ENCODE assay signal across 22 cellular contexts in genomic region chr16:56198755-56199114, GRCh38. TPM values are rescaled to one million over a fixed set of nuclear protein-coding genes. Genes with fewer than 3 reads are reported as not detected.
DNase-seq lines count a peak whose midpoint lies in the region; ATAC-seq lines count a peak whose summit lies in the region.
"Had no signal": no experiment of that assay in that cellular context is flagged by ENCODE, and none has a peak within 500 bp of the region (broad histone marks: within the 10 kb centered on the region; RNA-seq: fewer than 3 reads in every experiment).

No MANE protein-coding gene starts in this region.

- H3K9me3 ChIP-seq in T-helper 17 cell (ENCODE audit: control insufficient read depth, low read length, poor library complexity, severe bottlenecking) = no peaks in the 10 kb centered on the region
- H3K9me3 ChIP-seq: thyroid gland had no signal

- intact Hi-C loops in activated naive CD4-positive, alpha-beta T cell treated with anti-CD3 and anti-CD28 coated beads for 36 hours (cut with micrococcal nuclease) = loop anchor here (1.0 to 10.0 kb wide), 8 partner anchors 79 to 1271 kb away; partner anchors contain the start of genes AMFR, NUDT21, NUP93 and OGFOD1

- ATAC-seq in T-helper 17 cell (no peak), GM21786 (IDR thresholded peaks at IDR 0.05; ENCODE audit: unreplicated experiment) (no peak)
- ATAC-seq in central memory CD8-positive, alpha-beta T cell (replicated peaks; ENCODE audit: extremely low read depth, poor library complexity, severe bottlenecking) = no peak
- ATAC-seq: CD8-positive, alpha-beta T cell; PC-3; right cardiac atrium had no signal

- no peaks in the 10 kb centered on the region for H3K36me3 Mint-ChIP-seq in activated naive CD4-positive, alpha-beta T cell treated with anti-CD3 and anti-CD28 coated beads for 36 hours (ENCODE audit: low read depth)
- no peaks in the 10 kb centered on the region for H3K36me3 Mint-ChIP-seq in T-helper 17 cell (ENCODE audit: low read depth)
- no peaks in the 10 kb centered on the region for H3K36me3 Mint-ChIP-seq in central memory CD8-positive, alpha-beta T cell (ENCODE audit: insufficient read depth)
- H3K36me3 Mint-ChIP-seq: CD8-positive, alpha-beta T cell had no signal

- no peak for DNase-seq in activated naive CD4-positive, alpha-beta T cell treated with anti-CD3 and anti-CD28 coated beads for 36 hours
- DNase-seq in activated naive CD4-positive, alpha-beta T cell (lab: John Stamatoyannopoulos, UW) = no peak
- DNase-seq in T-helper 17 cell = no peak
- no peak for DNase-seq in central memory CD8-positive, alpha-beta T cell (ENCODE audit: low spot score in 2 of 2)
- DNase-seq in substantia nigra (lab: John Stamatoyannopoulos, UW) = no peak
- DNase-seq in DMS79 treated with DMSO at 0.1 percent for 48 hours (lab: John Stamatoyannopoulos, UW) = no peak
- no peak for DNase-seq in retina
- DNase-seq: activated effector memory CD4-positive, alpha-beta T cell treated with Interleukin-2 at 50 U/mL for 16 hours; aorta; CD8-positive, alpha-beta T cell; central memory CD4-positive, alpha-beta T cell; foreskin melanocyte; HCEC 1CT; KBM-7; NCI-H748 treated with DMSO at 0.1 percent for 48 hours; PC-3; right cardiac atrium; SHP77; thyroid gland had no signal

- no peaks in the 10 kb centered on the region for H3K9me3 Mint-ChIP-seq in activated naive CD4-positive, alpha-beta T cell treated with anti-CD3 and anti-CD28 coated beads for 36 hours
- H3K9me3 Mint-ChIP-seq in central memory CD8-positive, alpha-beta T cell = no peaks in the 10 kb centered on the region
- H3K9me3 Mint-ChIP-seq: CD8-positive, alpha-beta T cell had no signal

- peak overlapping the region; percentile 74 for H3K27ac Mint-ChIP-seq in activated naive CD4-positive, alpha-beta T cell treated with anti-CD3 and anti-CD28 coated beads for 36 hours
- peak overlapping the region; percentile 24 for H3K27ac Mint-ChIP-seq in T-helper 17 cell
- peak overlapping the region; percentile 5 for H3K27ac Mint-ChIP-seq in central memory CD8-positive, alpha-beta T cell (ENCODE audit: low read depth)
- H3K27ac Mint-ChIP-seq: CD8-positive, alpha-beta T cell had no signal

- H3K27me3 Mint-ChIP-seq in activated naive CD4-positive, alpha-beta T cell treated with anti-CD3 and anti-CD28 coated beads for 36 hours (ENCODE audit: low read depth) = peaks cover 30% of the 10 kb centered on the region
- H3K27me3 Mint-ChIP-seq in T-helper 17 cell = peaks cover 4% of the 10 kb centered on the region
- H3K27me3 Mint-ChIP-seq in central memory CD8-positive, alpha-beta T cell = no peaks in the 10 kb centered on the region

- CTCF ChIA-PET in activated naive CD4-positive, alpha-beta T cell treated with anti-CD3 and anti-CD28 coated beads for 36 hours (lab: Charles Lee) = no interaction called here

- no peak overlapping the region for H3K4me3 Mint-ChIP-seq in activated naive CD4-positive, alpha-beta T cell treated with anti-CD3 and anti-CD28 coated beads for 36 hours
- no peak overlapping the region for H3K4me3 Mint-ChIP-seq in T-helper 17 cell
- H3K4me3 Mint-ChIP-seq in central memory CD8-positive, alpha-beta T cell = peak overlapping the region; percentile 26
- H3K4me3 Mint-ChIP-seq: CD8-positive, alpha-beta T cell had no signal

- peak overlapping the region; percentile 13 for H3K27ac ChIP-seq in substantia nigra (ENCODE audit: low read depth, low read length, poor library complexity, severe bottlenecking)
- H3K27ac ChIP-seq: thyroid gland had no signal

- H3K4me1 Mint-ChIP-seq in activated naive CD4-positive, alpha-beta T cell treated with anti-CD3 and anti-CD28 coated beads for 36 hours (ENCODE audit: low read depth) = peaks cover 39% of the 10 kb centered on the region
- H3K4me1 Mint-ChIP-seq in T-helper 17 cell = peaks cover 21% of the 10 kb centered on the region
- peaks cover 39% of the 10 kb centered on the region for H3K4me1 Mint-ChIP-seq in central memory CD8-positive, alpha-beta T cell

RNA-seq across cellular contexts. Expression of gene GNAO1, which starts 7.4 kb away (rescaled TPM):
- total RNA-seq in activated naive CD4-positive, alpha-beta T cell treated with anti-CD3 and anti-CD28 coated beads for 36 hours = under 1 TPM; 0.25 to 0.50 TPM
- 1 to 10 TPM; 7.0 to 7.2 TPM for total RNA-seq in T-helper 17 cell
- total RNA-seq: lung microvascular endothelial cell, osteoblast, PC-3 had no signal

Comparison
In these comparisons a context has a peak if more than half of its experiments do, and no peak if none do; other contexts are left out.
1. H3K27ac Mint-ChIP-seq: peak in every context shown above with its lines; median percentile 74 in activated naive CD4-positive, alpha-beta T cell treated with anti-CD3 and anti-CD28 coated beads for 36 hours; 24 in T-helper 17 cell; 5 in central memory CD8-positive, alpha-beta T cell.
2. RNA of gene GNAO1, which starts 7.4 kb away (total RNA-seq): 7.0 to 7.2 TPM in T-helper 17 cell; 0.25 to 0.50 TPM in activated naive CD4-positive, alpha-beta T cell treated with anti-CD3 and anti-CD28 coated beads for 36 hours; every median in the first group is over 4 times any median in the second.